ENCODE assay signal across 24 cellular contexts in genomic region chr4:54025582-54025981, GRCh38.
"Had no signal": no experiment of that assay in that cellular context is flagged by ENCODE, and none has a peak within 500 bp of the region (broad histone marks: within the 10 kb centered on the region; RNA-seq: fewer than 3 reads in every experiment).

No MANE protein-coding gene starts in this region.

- H3K4me3 Mint-ChIP-seq: mesothelial cell of epicardium; naive B cell; naive thymus-derived CD8-positive, alpha-beta T cell had no signal

- ATAC-seq: foreskin keratinocyte; gastroesophageal sphincter; heart left ventricle; left cardiac atrium; left lung; left ventricle myocardium superior; lower lobe of right lung; mucosa of descending colon; naive thymus-derived CD8-positive, alpha-beta T cell had no signal

- DNase-seq: dermis blood vessel endothelial cell; dorsolateral prefrontal cortex; effector CD4-positive, alpha-beta T cell; effector memory CD4-positive, alpha-beta T cell; foreskin keratinocyte; heart left ventricle; hypothalamus; left cardiac atrium; left lung; left ventricle myocardium superior; lower lobe of right lung; mesenchymal stem cell; mucosa of descending colon; naive B cell; naive thymus-derived CD8-positive, alpha-beta T cell had no signal

- H3K9me3 ChIP-seq: esophagus muscularis mucosa, gastroesophageal sphincter, heart left ventricle, left lung, lower lobe of right lung had no signal

- FAIRE-seq: endothelial cell of umbilical vein, frontal cortex, islet of Langerhans, keratinocyte had no signal

- H2AFZ ChIP-seq: hepatocyte had no signal

- H3K9me3 Mint-ChIP-seq: naive thymus-derived CD8-positive, alpha-beta T cell had no signal

- H3K27me3 Mint-ChIP-seq: naive B cell; naive thymus-derived CD8-positive, alpha-beta T cell had no signal

- H3K27me3 ChIP-seq: dorsolateral prefrontal cortex, esophagus muscularis mucosa, foreskin keratinocyte, gastroesophageal sphincter, heart left ventricle, hepatocyte, left lung had no signal

- H3K27ac Mint-ChIP-seq: mesothelial cell of epicardium, naive B cell had no signal

- H3K36me3 ChIP-seq: esophagus muscularis mucosa, gastroesophageal sphincter, heart left ventricle, left lung, lower lobe of right lung had no signal

- H3K4me2 ChIP-seq: hepatocyte had no signal

- H3K4me3 ChIP-seq: coronary artery, dorsolateral prefrontal cortex, esophagus muscularis mucosa, gastroesophageal sphincter, heart left ventricle, hepatocyte, left lung, lower lobe of right lung, mucosa of descending colon had no signal

- H3K4me1 ChIP-seq: esophagus muscularis mucosa, gastroesophageal sphincter, left lung, lower lobe of right lung had no signal

- H3K27ac ChIP-seq: coronary artery, dorsolateral prefrontal cortex, esophagus muscularis mucosa, foreskin keratinocyte, gastroesophageal sphincter, heart left ventricle, hepatocyte, left lung, lower lobe of right lung had no signal
